ENCODE assay signal across 5 cellular contexts in genomic region chr22:19792383-19792896, GRCh38. TPM values are rescaled to one million over a fixed set of nuclear protein-coding genes. Genes with fewer than 3 reads are reported as not detected.
"Had no signal": no experiment of that assay in that cellular context is flagged by ENCODE, and none has a peak within 500 bp of the region (broad histone marks: within the 10 kb centered on the region; RNA-seq: fewer than 3 reads in every experiment).

No MANE protein-coding gene starts in this region.

RNA-seq across cellular contexts. Expression of gene TBX1, which starts 31.9 kb away (rescaled TPM):
- total RNA-seq: hepatocyte, kidney epithelial cell, mononuclear cell had no signal
- polyA plus RNA-seq: mammary epithelial cell; naive thymus-derived CD4-positive, alpha-beta T cell had no signal
